Comparison of ENCODE assay signal across 18 cellular contexts in the genomic region with DNA sequence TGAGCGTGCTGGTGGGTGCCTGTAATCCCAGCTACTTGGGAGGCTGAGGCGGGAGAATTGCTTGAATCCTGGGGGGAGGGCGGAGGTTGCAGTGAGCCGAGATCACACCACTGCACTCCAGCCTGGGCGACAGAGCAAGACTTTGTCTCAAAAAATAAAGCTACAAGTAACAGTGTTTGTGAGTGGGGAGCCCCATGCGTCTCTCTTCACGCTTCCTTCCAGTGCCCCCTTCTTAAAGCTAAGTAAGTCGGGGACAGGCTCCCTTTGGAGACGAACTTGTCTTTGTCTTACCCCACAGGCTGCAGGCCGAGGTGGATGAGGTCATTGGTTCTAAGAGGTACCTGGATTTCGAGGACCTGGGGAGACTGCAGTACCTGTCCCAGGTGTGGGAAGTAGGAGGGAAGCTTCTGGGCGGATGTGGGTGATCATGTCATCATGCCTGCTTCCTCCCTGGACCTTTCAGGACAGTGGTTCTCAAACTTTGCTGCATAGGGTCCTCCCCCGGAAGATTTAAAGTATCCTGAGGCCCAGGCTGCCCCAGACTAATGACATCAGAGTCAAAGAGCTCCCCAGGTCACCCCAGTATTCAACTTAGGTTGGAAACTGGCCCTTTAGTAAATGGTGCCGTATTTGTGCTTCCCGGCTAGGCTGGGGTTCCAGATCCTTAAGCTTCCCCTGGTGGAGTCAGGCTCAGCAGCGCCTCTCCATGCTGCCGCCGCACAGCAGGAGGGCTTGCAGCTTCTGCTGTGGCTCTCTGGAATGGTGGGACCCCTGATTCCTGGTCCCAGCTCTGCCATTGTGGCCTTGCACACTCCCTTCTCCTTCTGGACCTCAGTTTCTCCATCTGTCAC. TPM values are rescaled to one million over a fixed set of nuclear protein-coding genes. Genes with fewer than 3 reads are reported as not detected.
DNase-seq lines count a peak whose midpoint lies in the region; ATAC-seq and TF ChIP-seq lines count a peak whose summit lies in the region.
"Had no signal": no experiment of that assay in that cellular context is flagged by ENCODE, and none has a peak within 500 bp of the region (broad histone marks: within the 10 kb centered on the region; RNA-seq: fewer than 3 reads in every experiment).

No MANE protein-coding gene starts in this region.

- TF ChIP-seq CTCF in natural killer cell (IDR thresholded peaks at IDR 0.05) (no peak), coronary artery (IDR thresholded peaks at IDR 0.05) (no peak), osteoblast (IDR thresholded peaks at IDR 0.05; ENCODE audit: extremely low read depth, low read depth, low read length) (no peak)

- H3K4me3 ChIP-seq in coronary artery (no peak overlapping the region), osteoblast (ENCODE audit: insufficient read depth, low read length) (no peak overlapping the region)
- H3K4me3 ChIP-seq: BLaER1 treated with 17β-estradiol and CSF1 and Interleukin-3, amounts not matched to agents 10 nM and 100 nM; GM12878; PC-9 had no signal

- no peak overlapping the region for H3K4me3 Mint-ChIP-seq in natural killer cell
- H3K4me3 Mint-ChIP-seq in natural killer cell treated with Interleukin-12 subunit alpha and Interleukin-12 subunit beta and Interleukin-15 and Interleukin-18, amount 100 ng/mL, for 72 hours: no peak overlapping the region
- H3K4me3 Mint-ChIP-seq: CD8-positive, alpha-beta T cell had no signal

- no peaks in the 10 kb centered on the region for H3K36me3 Mint-ChIP-seq in natural killer cell
- H3K36me3 Mint-ChIP-seq in natural killer cell treated with Interleukin-12 subunit alpha and Interleukin-12 subunit beta and Interleukin-15 and Interleukin-18, amount 100 ng/mL, for 72 hours: no peaks in the 10 kb centered on the region
- H3K36me3 Mint-ChIP-seq: CD8-positive, alpha-beta T cell had no signal

- no peaks in the 10 kb centered on the region for H3K4me1 Mint-ChIP-seq in natural killer cell
- no peaks in the 10 kb centered on the region for H3K4me1 Mint-ChIP-seq in natural killer cell treated with Interleukin-12 subunit alpha and Interleukin-12 subunit beta and Interleukin-15 and Interleukin-18, amount 100 ng/mL, for 72 hours (ENCODE audit: low read depth in 2 of 2)

- H3K27ac ChIP-seq in coronary artery (no peak overlapping the region), osteoblast (ENCODE audit: low read depth, low read length) (no peak overlapping the region)
- H3K27ac ChIP-seq: BLaER1 treated with 17β-estradiol and CSF1 and Interleukin-3, amounts not matched to agents 10 nM and 100 nM; PC-9 had no signal

- no peaks in the 10 kb centered on the region for H3K9me3 ChIP-seq in osteoblast (ENCODE audit: low read depth, low read length)
- H3K9me3 ChIP-seq: BLaER1 treated with 17β-estradiol and CSF1 and Interleukin-3, amounts not matched to agents 10 nM and 100 nM had no signal

- no peaks in the 10 kb centered on the region for H3K4me1 ChIP-seq in osteoblast (ENCODE audit: insufficient read depth, low read length)

- intact Hi-C loops in natural killer cell (cut with micrococcal nuclease): no loop called here

- DNase-seq in natural killer cell (peak; percentile 6), coronary artery (ENCODE audit: low spot score) (peak; percentile 21), osteoblast (ENCODE audit: insufficient read length, low spot score, missing footprints) (peak; percentile 66), LoVo (ENCODE audit: low spot score) (no peak), NCI-H1105 (lab: John Stamatoyannopoulos, UW) (no peak)
- no peak for DNase-seq in natural killer cell treated with Interleukin-12 subunit alpha and Interleukin-12 subunit beta and Interleukin-15 and Interleukin-18, amount 100 ng/mL, for 72 hours (ENCODE audit: low spot score)
- DNase-seq: Calu3, GF-D8, GOT3, NCI-H1436, NCI-H2029, NCI-H526, PC-9 had no signal

- no peak overlapping the region for H3K4me2 ChIP-seq in osteoblast (ENCODE audit: insufficient read depth, low read length)
- H3K4me2 ChIP-seq: BLaER1 treated with 17β-estradiol and CSF1 and Interleukin-3, amounts not matched to agents 10 nM and 100 nM; PC-9 had no signal

- no peaks in the 10 kb centered on the region for H3K9me3 Mint-ChIP-seq in natural killer cell
- no peaks in the 10 kb centered on the region for H3K9me3 Mint-ChIP-seq in natural killer cell treated with Interleukin-12 subunit alpha and Interleukin-12 subunit beta and Interleukin-15 and Interleukin-18, amount 100 ng/mL, for 72 hours
- H3K9me3 Mint-ChIP-seq: CD8-positive, alpha-beta T cell had no signal

- no peaks in the 10 kb centered on the region for H3K79me2 ChIP-seq in osteoblast (ENCODE audit: insufficient read depth, low read length)

- H2AFZ ChIP-seq in osteoblast (ENCODE audit: low read length): no peak overlapping the region
- H2AFZ ChIP-seq: PC-9 had no signal

- H4K20me1 ChIP-seq in osteoblast (ENCODE audit: insufficient read depth, low read length): no peaks in the 10 kb centered on the region
- H4K20me1 ChIP-seq: BLaER1 treated with 17β-estradiol and CSF1 and Interleukin-3, amounts not matched to agents 10 nM and 100 nM had no signal

- H3K36me3 ChIP-seq in osteoblast (ENCODE audit: insufficient read depth, low read length): no peaks in the 10 kb centered on the region
- H3K36me3 ChIP-seq: BLaER1 treated with 17β-estradiol and CSF1 and Interleukin-3, amounts not matched to agents 10 nM and 100 nM had no signal

- ATAC-seq in natural killer cell: no peak
- no peak for ATAC-seq in natural killer cell treated with Interleukin-12 subunit alpha and Interleukin-12 subunit beta and Interleukin-15 and Interleukin-18, amount 100 ng/mL, for 72 hours
- no peak for ATAC-seq in HG02763 (IDR thresholded peaks at IDR 0.05; ENCODE audit: unreplicated experiment)
- ATAC-seq: CD8-positive, alpha-beta T cell; GM12878 had no signal

- peaks cover 6 to 19% of the 10 kb centered on the region in 2 donors for H3K27me3 Mint-ChIP-seq in natural killer cell (ENCODE audit: low read depth in 2 of 2)
- H3K27me3 Mint-ChIP-seq in natural killer cell treated with Interleukin-12 subunit alpha and Interleukin-12 subunit beta and Interleukin-15 and Interleukin-18, amount 100 ng/mL, for 72 hours: peaks cover 14% of the 10 kb centered on the region in 2 donors

- no peak overlapping the region for H3K27ac Mint-ChIP-seq in natural killer cell
- no peak overlapping the region for H3K27ac Mint-ChIP-seq in natural killer cell treated with Interleukin-12 subunit alpha and Interleukin-12 subunit beta and Interleukin-15 and Interleukin-18, amount 100 ng/mL, for 72 hours
- H3K27ac Mint-ChIP-seq: CD8-positive, alpha-beta T cell had no signal

- H3K27me3 ChIP-seq in osteoblast (ENCODE audit: insufficient read depth, low read length): peaks cover 4% of the 10 kb centered on the region
- H3K27me3 ChIP-seq: BLaER1 treated with 17β-estradiol and CSF1 and Interleukin-3, amounts not matched to agents 10 nM and 100 nM had no signal

RNA-seq across cellular contexts. Expression of gene CYP46A1, which starts 37.1 kb away (rescaled TPM):
- under 1 TPM; 0.09 to 0.45 (median 0.09) TPM for total RNA-seq in natural killer cell
- total RNA-seq in natural killer cell treated with Interleukin-12 subunit alpha and Interleukin-12 subunit beta and Interleukin-15 and Interleukin-18, amount 100 ng/mL, for 72 hours: under 1 TPM in 1 of 2 donors, not detected in 1; 0.11 TPM
- 0.36 and 0.59 TPM in 2 replicates for total RNA-seq in osteoblast
- total RNA-seq: Calu3, GM12878, HT-29, PC-9 had no signal

Comparison
In these comparisons a context has a peak if more than half of its experiments do, and no peak if none do; other contexts are left out.
1. DNase-seq: peak in natural killer cell (single experiment), coronary artery (single experiment) and osteoblast (single experiment); none in natural killer cell treated with Interleukin-12 subunit alpha and Interleukin-12 subunit beta and Interleukin-15 and Interleukin-18, amount 100 ng/mL, for 72 hours (single experiment), LoVo (single experiment) and NCI-H1105 (single experiment).